ENCODE assay signal across 17 cellular contexts in the genomic region with DNA sequence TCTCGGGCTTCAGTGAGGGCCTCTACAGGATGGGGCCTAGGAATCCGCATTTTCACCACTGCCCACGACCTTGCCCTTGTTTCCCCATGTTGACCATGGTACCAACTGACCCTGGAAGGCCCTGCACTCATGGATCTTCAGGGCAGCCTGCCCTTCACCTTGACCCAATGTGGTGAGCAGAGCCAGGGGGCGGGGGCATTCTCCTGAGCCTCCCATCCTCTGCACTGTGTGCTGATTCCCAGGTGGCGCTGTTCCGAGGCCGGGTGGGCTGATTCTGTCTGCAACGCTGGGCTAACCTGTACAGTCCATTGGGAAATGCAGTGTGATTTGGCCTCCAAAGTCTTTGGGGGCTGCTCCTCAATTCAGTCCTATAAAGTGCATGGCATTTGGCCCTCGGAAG.
A peak's percentile ranks its signal among the peaks of the same experiment; 100 is the strongest.
DNase-seq lines count a peak whose midpoint lies in the region; ATAC-seq, FAIRE-seq and TF ChIP-seq lines count a peak whose summit lies in the region.
"Had no signal": no experiment of that assay in that cellular context is flagged by ENCODE, and none has a peak within 500 bp of the region (broad histone marks: within the 10 kb centered on the region; RNA-seq: fewer than 3 reads in every experiment).

No MANE protein-coding gene starts in this region.

- no peak overlapping the region for H3K27ac ChIP-seq in breast epithelium
- H3K27ac ChIP-seq in astrocyte (ENCODE audit: low read depth, low read length), result peak overlapping the region; percentile 47
- no peak overlapping the region for H3K27ac ChIP-seq in brain microvascular endothelial cell

- H3K27me3 Mint-ChIP-seq in MCF 10A (ENCODE audit: insufficient read depth, unreplicated experiment), result no peaks in the 10 kb centered on the region
- H3K27me3 Mint-ChIP-seq in astrocyte (ENCODE audit: low read depth, unreplicated experiment), result no peaks in the 10 kb centered on the region

- H3K4me2 ChIP-seq in astrocyte (ENCODE audit: low read length), result peak overlapping the region; percentile 59

- no peak overlapping the region for H3K4me3 Mint-ChIP-seq in MCF 10A (ENCODE audit: unreplicated experiment)
- no peak overlapping the region for H3K4me3 Mint-ChIP-seq in astrocyte (ENCODE audit: unreplicated experiment)
- H3K4me3 Mint-ChIP-seq: CD8-positive, alpha-beta T cell had no signal

- ATAC-seq in HG02642 (IDR thresholded peaks at IDR 0.05; ENCODE audit: poor library complexity, unreplicated experiment) (no peak), HG03520 (IDR thresholded peaks at IDR 0.05; ENCODE audit: unreplicated experiment) (no peak)
- ATAC-seq: CD8-positive, alpha-beta T cell had no signal

- POLR2A ChIA-PET in MCF 10A (lab: Yijun Ruan, JAX), result interaction anchor here (1.2 to 1.5 kb wide), 7 partner anchors 16 to 86 kb away, joined by 3 to 7 read pairs (median 4); no protein-coding TSS in a partner anchor

- intact Hi-C loops in MCF 10A (cut with micrococcal nuclease) (no loop called here), breast epithelium (cut with DNase I; ENCODE audit: low total_unique reads) (no loop called here)

- in situ Hi-C loops in brain microvascular endothelial cell (cut with HindIII; ENCODE audit: low pct_ligation_motif_present, low sequenced_read_pairs), result no loop called here

- peak overlapping the region; percentile 32 for H3K9ac ChIP-seq in astrocyte (ENCODE audit: low read length)

- H2AFZ ChIP-seq in astrocyte (ENCODE audit: low read depth, low read length), result no peak overlapping the region

- peaks cover 79% of the 10 kb centered on the region for H4K20me1 ChIP-seq in astrocyte (ENCODE audit: insufficient read depth, low read length)

- H3K36me3 ChIP-seq in breast epithelium (no peaks in the 10 kb centered on the region), astrocyte (ENCODE audit: insufficient read depth, low read length) (no peaks in the 10 kb centered on the region), brain microvascular endothelial cell (replicated peaks) (peaks cover 4% of the 10 kb centered on the region), MG63 (no peaks in the 10 kb centered on the region; the same call in 1 of the 2 replicates)

- H3K4me1 Mint-ChIP-seq in MCF 10A (ENCODE audit: insufficient read depth, unreplicated experiment) (peaks cover 35% of the 10 kb centered on the region), astrocyte (ENCODE audit: low read depth, unreplicated experiment) (peaks cover 51% of the 10 kb centered on the region)
- H3K4me1 Mint-ChIP-seq: IgD-negative memory B cell had no signal

- peaks cover 98% of the 10 kb centered on the region for H3K79me2 ChIP-seq in astrocyte (ENCODE audit: insufficient read depth, low read length)

- peaks cover 5% of the 10 kb centered on the region in 2 donors for H3K4me1 ChIP-seq in breast epithelium
- peaks cover 25% of the 10 kb centered on the region for H3K4me1 ChIP-seq in astrocyte (ENCODE audit: insufficient read depth, low read length)

- H3K4me3 ChIP-seq in breast epithelium, result no peak overlapping the region
- H3K4me3 ChIP-seq in astrocyte (ENCODE audit: insufficient read depth, low read depth, low read length), result no peak overlapping the region
- no peak overlapping the region for H3K4me3 ChIP-seq in brain microvascular endothelial cell (ENCODE audit: low read depth, low read length)
- H3K4me3 ChIP-seq in MG63, result no peak overlapping the region

- no peak for TF ChIP-seq POLR2A in breast epithelium (IDR thresholded peaks at IDR 0.05)

- H3K27me3 ChIP-seq in breast epithelium (no peaks in the 10 kb centered on the region), astrocyte (ENCODE audit: insufficient read depth, low read length) (no peaks in the 10 kb centered on the region), brain microvascular endothelial cell (replicated peaks) (no peaks in the 10 kb centered on the region), MG63 (no peaks in the 10 kb centered on the region)

- H3K9me3 ChIP-seq in breast epithelium (no peaks in the 10 kb centered on the region), astrocyte (ENCODE audit: insufficient read depth, low read depth, low read length) (no peaks in the 10 kb centered on the region), MG63 (no peaks in the 10 kb centered on the region)

- DNase-seq in MCF 10A (ENCODE audit: unreplicated experiment) (no peak), breast epithelium (ENCODE audit: low spot score in 2 of 2) (no peak), astrocyte (ENCODE audit: low read depth) (no peak), iPS-NIHi7 (ENCODE audit: extremely low spot score) (peak; percentile 63), brain microvascular endothelial cell (no peak), MG63 (no peak)
- DNase-seq: activated CD4-positive, alpha-beta T cell treated with anti-CD3 and anti-CD28 coated beads, Interleukin-2, amount 50 U/mL, for 48 hours; activated T-cell treated with anti-CD3 and anti-CD28 coated beads, Interleukin-2, amount 50 U/mL, for 48 hours; CD8-positive, alpha-beta T cell; cerebellar nuclear complex; mesendoderm; NCI-H1417 treated with DMSO at 0.1 percent for 48 hours; stimulated activated CD4-positive, alpha-beta T cell treated with anti-CD3 and anti-CD28 coated beads, Interleukin-4, amount 100 ng/mL, for 1 hour; stimulated activated CD8-positive, alpha-beta memory T cell treated with anti-CD3 and anti-CD28 coated beads, Interleukin-4, amount 100 ng/mL, for 48 hours had no signal

- no peaks in the 10 kb centered on the region for H3K9me3 Mint-ChIP-seq in MCF 10A (ENCODE audit: unreplicated experiment)
- H3K9me3 Mint-ChIP-seq in astrocyte (ENCODE audit: unreplicated experiment), result no peaks in the 10 kb centered on the region
- H3K9me3 Mint-ChIP-seq: CD8-positive, alpha-beta T cell had no signal

- H3K36me3 Mint-ChIP-seq in MCF 10A (ENCODE audit: insufficient read depth, unreplicated experiment) (no peaks in the 10 kb centered on the region), astrocyte (ENCODE audit: low read depth, unreplicated experiment) (peaks cover 19% of the 10 kb centered on the region)
- H3K36me3 Mint-ChIP-seq: CD8-positive, alpha-beta T cell; IgD-negative memory B cell had no signal

- BruUV-seq in MCF 10A (replicated peaks; lab: Mats Ljungman, UMichigan), result no TSS peak

- FAIRE-seq in astrocyte (lab: Jason Lieb, UNC), result no peak

- peak overlapping the region; percentile 73 for H3K27ac Mint-ChIP-seq in MCF 10A (ENCODE audit: low read depth, unreplicated experiment)
- H3K27ac Mint-ChIP-seq in astrocyte (ENCODE audit: unreplicated experiment), result no peak overlapping the region
- H3K27ac Mint-ChIP-seq: CD8-positive, alpha-beta T cell had no signal

- TF ChIP-seq CTCF in MCF 10A (IDR thresholded peaks at IDR 0.05; ENCODE audit: unreplicated experiment), result no peak
- no peak for TF ChIP-seq CTCF in breast epithelium (IDR thresholded peaks at IDR 0.05)
- TF ChIP-seq CTCF in astrocyte (IDR thresholded peaks at IDR 0.05; ENCODE audit: insufficient read depth, low read depth, low read length), result no peak
- TF ChIP-seq CTCF in brain microvascular endothelial cell (IDR thresholded peaks at IDR 0.05; ENCODE audit: low read depth, low read length, missing control alignments), result no peak

- CTCF ChIA-PET in MCF 10A (lab: Yijun Ruan, JAX), result interaction anchor here (0.6 to 1.8 kb wide), 2 partner anchors 16 to 79 kb away, joined by 3 to 5 read pairs; no protein-coding TSS in a partner anchor
